ENCODE assay signal across 12 cellular contexts in genomic region chr2:43000242-43001054, GRCh38.
DNase-seq lines count a peak whose midpoint lies in the region; ATAC-seq and TF ChIP-seq lines count a peak whose summit lies in the region.
"Had no signal": no experiment of that assay in that cellular context is flagged by ENCODE, and none has a peak within 500 bp of the region (broad histone marks: within the 10 kb centered on the region; RNA-seq: fewer than 3 reads in every experiment).

No MANE protein-coding gene starts in this region.

- dilution Hi-C loops in IMR-90 (cut with HindIII; ENCODE audit: low sequenced_read_pairs, unreplicated experiment), result no loop called here

- CTCF ChIA-PET in IMR-90 (lab: Yijun Ruan, JAX), result no interaction called here

- H3K36me3 ChIP-seq in IMR-90 (ENCODE audit: control insufficient read depth, insufficient read depth, low read length) (no peaks in the 10 kb centered on the region), gastroesophageal sphincter (no peaks in the 10 kb centered on the region), vagina (no peaks in the 10 kb centered on the region)
- H3K36me3 ChIP-seq: pancreas had no signal

- TF ChIP-seq POLR2A in IMR-90 (IDR thresholded peaks at IDR 0.05; ENCODE audit: low read depth, low read length), result no peak
- TF ChIP-seq POLR2A in gastroesophageal sphincter (IDR thresholded peaks at IDR 0.05), result no peak
- TF ChIP-seq POLR2A in vagina (IDR thresholded peaks at IDR 0.05), result no peak

- H3K4me3 Mint-ChIP-seq in effector memory CD8-positive, alpha-beta T cell, result no peak overlapping the region
- H3K4me3 Mint-ChIP-seq: CD4-positive, CD25-positive, alpha-beta regulatory T cell had no signal

- no peak overlapping the region for H2BK5ac ChIP-seq in IMR-90 (ENCODE audit: low read depth, low read length, poor library complexity, severe bottlenecking)

- H4K5ac ChIP-seq in IMR-90 (ENCODE audit: low read depth, low read length), result no peak overlapping the region

- no peaks in the 10 kb centered on the region for H3K79me1 ChIP-seq in IMR-90 (ENCODE audit: low read depth in 1 of 2, low read length in 2 of 2)

- no peak for TF ChIP-seq RAD21 in IMR-90 (IDR thresholded peaks at IDR 0.05; ENCODE audit: low read length)

- 89% methylated on average over 14 of the region's 25 CpGs; no CpG with 5 or more reads in 1 of the 2 experiments for WGBS in IMR-90 (ENCODE audit: extremely low coverage in 2 of 2, insufficient read length in 1 of 2), 2 experiments
- WGBS in gastroesophageal sphincter (ENCODE audit: low coverage in 1 of 2), 2 donors, result 80% methylated on average over 2 of the region's 25 CpGs; no CpG with 5 or more reads in 1 of the 2 donors

- H2AK5ac ChIP-seq in IMR-90 (ENCODE audit: low read depth, low read length), result peak overlapping the region; percentile 78; the same call in 1 of the 2 replicates

- no peaks in the 10 kb centered on the region for H3K9me3 ChIP-seq in IMR-90 (ENCODE audit: control insufficient read depth, insufficient read depth, low read length)
- H3K9me3 ChIP-seq in gastroesophageal sphincter, result peaks cover 0 to 7% (median 0%) of the 10 kb centered on the region in 3 donors
- no peaks in the 10 kb centered on the region for H3K9me3 ChIP-seq in vagina
- H3K9me3 ChIP-seq: pancreas had no signal

- H3K4ac ChIP-seq in IMR-90 (ENCODE audit: low read depth, low read length), result no peak overlapping the region

- H3K14ac ChIP-seq in IMR-90 (replicated peaks; ENCODE audit: low read depth, low read length), result no peak overlapping the region; the same call in 1 of the 2 replicates

- H2AFZ ChIP-seq in IMR-90 (replicated peaks; ENCODE audit: low read length, poor library complexity), result peak overlapping the region; percentile 43

- H3K4me2 ChIP-seq in IMR-90 (ENCODE audit: low read depth, low read length), result no peak overlapping the region

- H3K4me3 ChIP-seq in IMR-90 (ENCODE audit: insufficient read depth, low read depth, low read length) (no peak overlapping the region), gastroesophageal sphincter (no peak overlapping the region), vagina (no peak overlapping the region)
- H3K4me3 ChIP-seq: pancreas, SK-N-MC had no signal

- no peak overlapping the region for H2BK15ac ChIP-seq in IMR-90 (ENCODE audit: low read depth, low read length)

- no peaks in the 10 kb centered on the region for H3K4me1 Mint-ChIP-seq in effector memory CD8-positive, alpha-beta T cell (ENCODE audit: low read depth in 2 of 2)
- H3K4me1 Mint-ChIP-seq: CD4-positive, CD25-positive, alpha-beta regulatory T cell had no signal

- no peak overlapping the region for H3K27ac ChIP-seq in IMR-90 (ENCODE audit: insufficient read depth, low read length)
- no peak overlapping the region for H3K27ac ChIP-seq in gastroesophageal sphincter
- H3K27ac ChIP-seq in vagina, result no peak overlapping the region
- H3K27ac ChIP-seq: SK-N-MC had no signal

- H3K9me3 Mint-ChIP-seq in effector memory CD8-positive, alpha-beta T cell, result no peaks in the 10 kb centered on the region

- H3K27me3 ChIP-seq in IMR-90 (ENCODE audit: control insufficient read depth, insufficient read depth, low read length), result no peaks in the 10 kb centered on the region
- H3K27me3 ChIP-seq in gastroesophageal sphincter, result no peaks in the 10 kb centered on the region
- no peaks in the 10 kb centered on the region for H3K27me3 ChIP-seq in vagina
- H3K27me3 ChIP-seq: pancreas had no signal

- H4K20me1 ChIP-seq in IMR-90 (ENCODE audit: insufficient read depth, low read length), result no peaks in the 10 kb centered on the region

- TF ChIP-seq CTCF in IMR-90 (conservative IDR thresholded peaks at IDR 0.05; ENCODE audit: low read depth, low read length) (no peak), gastroesophageal sphincter (IDR thresholded peaks at IDR 0.05) (no peak), vagina (IDR thresholded peaks at IDR 0.05) (no peak)

- H3K18ac ChIP-seq in IMR-90 (ENCODE audit: low read depth, low read length), result no peak overlapping the region

- H3K23ac ChIP-seq in IMR-90 (ENCODE audit: low read depth, low read length), result no peak overlapping the region

- no peak overlapping the region for H4K91ac ChIP-seq in IMR-90 (ENCODE audit: insufficient read depth, low read depth, low read length)

- H3K4me1 ChIP-seq in IMR-90 (ENCODE audit: control insufficient read depth, insufficient read depth, low read length) (no peaks in the 10 kb centered on the region), gastroesophageal sphincter (no peaks in the 10 kb centered on the region), vagina (peaks cover 13% of the 10 kb centered on the region)

- TF ChIP-seq EP300 in gastroesophageal sphincter (IDR thresholded peaks at IDR 0.05), result no peak

- DNase-seq in ELF-1 (ENCODE audit: low read depth, low spot score) (peak; percentile 55), IMR-90 (no peak), putamen (ENCODE audit: low spot score) (peak; percentile 95), vagina (ENCODE audit: extremely low spot score in 2 of 2) (no peak)
- no peak for DNase-seq in effector memory CD8-positive, alpha-beta T cell
- DNase-seq: CD4-positive, CD25-positive, alpha-beta regulatory T cell; NCI-H524 had no signal

- H2AK9ac ChIP-seq in IMR-90 (replicated peaks; ENCODE audit: low read depth, low read length, poor library complexity), result no peak overlapping the region

- no peaks in the 10 kb centered on the region for H3K36me3 Mint-ChIP-seq in effector memory CD8-positive, alpha-beta T cell (ENCODE audit: insufficient read depth)
- H3K36me3 Mint-ChIP-seq: CD4-positive, CD25-positive, alpha-beta regulatory T cell had no signal

- H2BK20ac ChIP-seq in IMR-90 (ENCODE audit: low read depth, low read length), result no peak overlapping the region

- no peak overlapping the region for H2BK120ac ChIP-seq in IMR-90 (ENCODE audit: low read depth, low read length)

- H4K8ac ChIP-seq in IMR-90 (ENCODE audit: low read depth in 2 of 2, low read length in 2 of 2), result no peak overlapping the region

- ATAC-seq in IMR-90 (ENCODE audit: low read depth), result no peak
- peak; percentile 22 for ATAC-seq in gastroesophageal sphincter
- no peak for ATAC-seq in effector memory CD8-positive, alpha-beta T cell (replicated peaks)
- ATAC-seq in GM21526 (IDR thresholded peaks at IDR 0.05; ENCODE audit: low FRiP score, unreplicated experiment), result no peak
- ATAC-seq in GM21529 (IDR thresholded peaks at IDR 0.05; ENCODE audit: unreplicated experiment), result no peak

- H3K9ac ChIP-seq in IMR-90 (ENCODE audit: low read depth, low read length), result no peak overlapping the region

- H3K27me3 Mint-ChIP-seq in effector memory CD8-positive, alpha-beta T cell, result peaks cover 0 to 6% of the 10 kb centered on the region in 2 donors

- peaks cover 3% of the 10 kb centered on the region; the same call in 1 of the 2 replicates for H3K9me1 ChIP-seq in IMR-90 (ENCODE audit: insufficient read depth, low read length)

- BruUV-seq in IMR-90 (replicated peaks; lab: Mats Ljungman, UMichigan), result no TSS peak

- intact Hi-C loops in IMR-90 (cut with micrococcal nuclease) (no loop called here), vagina (cut with DNase I) (no loop called here)

- in situ Hi-C loops in IMR-90 (cut with MboI; ENCODE audit: low sequenced_read_pairs), result no loop called here

- H3K56ac ChIP-seq in IMR-90 (ENCODE audit: extremely low read depth, insufficient read depth, low read length), result no peak overlapping the region

- H3K27ac Mint-ChIP-seq in effector memory CD8-positive, alpha-beta T cell, result no peak overlapping the region
- H3K27ac Mint-ChIP-seq: CD4-positive, CD25-positive, alpha-beta regulatory T cell had no signal

- POLR2A ChIA-PET in IMR-90 (lab: Charles Lee; ENCODE audit: unreplicated experiment), result no interaction called here

TF ChIP-seq in IMR-90, 13 proteins besides CTCF, POLR2A, EP300 and RAD21:
- TF ChIP-seq SMC3 (IDR thresholded peaks at IDR 0.05; ENCODE audit: low read depth, low read length) (no peak), NFE2L2 (IDR thresholded peaks at IDR 0.05; ENCODE audit: low read depth, low read length) (no peak), RCOR1 (IDR thresholded peaks at IDR 0.05; ENCODE audit: insufficient replicate concordance, low read length) (no peak), RFX5 (IDR thresholded peaks at IDR 0.05; ENCODE audit: low read depth, low read length) (no peak), CHD1 (IDR thresholded peaks at IDR 0.05; ENCODE audit: low read depth, low read length) (no peak), MXI1 (IDR thresholded peaks at IDR 0.05; ENCODE audit: borderline replicate concordance, low read depth, low read length) (no peak), FOS (IDR thresholded peaks at IDR 0.05; ENCODE audit: low read depth, low read length) (no peak), BHLHE40 (IDR thresholded peaks at IDR 0.05; ENCODE audit: low read depth, low read length) (no peak), MAFK (IDR thresholded peaks at IDR 0.05; ENCODE audit: low read depth, low read length) (no peak), ELK1 (IDR thresholded peaks at IDR 0.05; ENCODE audit: borderline replicate concordance, low read depth, low read length) (no peak), CEBPB (IDR thresholded peaks at IDR 0.05; ENCODE audit: low read depth, low read length) (no peak), MAZ (IDR thresholded peaks at IDR 0.05; ENCODE audit: borderline replicate concordance, low read depth, low read length) (no peak)
- TF ChIP-seq, protein P1, sequence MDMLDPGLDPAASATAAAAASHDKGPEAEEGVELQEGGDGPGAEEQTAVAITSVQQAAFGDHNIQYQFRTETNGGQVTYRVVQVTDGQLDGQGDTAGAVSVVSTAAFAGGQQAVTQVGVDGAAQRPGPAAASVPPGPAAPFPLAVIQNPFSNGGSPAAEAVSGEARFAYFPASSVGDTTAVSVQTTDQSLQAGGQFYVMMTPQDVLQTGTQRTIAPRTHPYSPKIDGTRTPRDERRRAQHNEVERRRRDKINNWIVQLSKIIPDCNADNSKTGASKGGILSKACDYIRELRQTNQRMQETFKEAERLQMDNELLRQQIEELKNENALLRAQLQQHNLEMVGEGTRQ (IDR thresholded peaks at IDR 0.05; ENCODE audit: low read depth, low read length), result no peak

Comparison
In these comparisons a context has a peak if more than half of its experiments do, and no peak if none do; other contexts are left out.
1. DNase-seq: peak in ELF-1 (single experiment) and putamen (single experiment); none in IMR-90 (single experiment), effector memory CD8-positive, alpha-beta T cell (0 of 3) and vagina (0 of 2).